Comparison of ENCODE assay signal across 21 cellular contexts in the genomic region with DNA sequence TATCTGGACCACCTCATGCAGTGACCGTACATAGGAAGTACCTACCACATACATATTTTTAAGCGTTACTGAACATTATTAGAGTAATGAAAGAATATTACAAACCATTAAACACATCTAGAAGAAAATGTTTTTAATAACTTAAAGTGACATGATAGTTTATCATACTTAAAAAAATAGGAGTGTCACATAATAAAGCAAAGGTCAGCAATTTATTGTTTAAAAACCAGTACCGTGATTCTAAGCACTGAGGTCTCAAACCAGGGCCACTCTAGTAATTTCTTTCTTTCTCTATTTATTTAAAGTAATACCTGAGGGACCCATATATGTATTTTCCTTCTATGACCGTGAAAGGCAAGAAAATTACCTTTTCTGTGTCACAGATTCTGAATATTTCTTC.
"Had no signal": no experiment of that assay in that cellular context is flagged by ENCODE, and none has a peak within 500 bp of the region (broad histone marks: within the 10 kb centered on the region; RNA-seq: fewer than 3 reads in every experiment).

No MANE protein-coding gene starts in this region.

- H3K4me3 ChIP-seq: dorsolateral prefrontal cortex, esophagus muscularis mucosa, gastroesophageal sphincter, heart left ventricle, left lung, lower lobe of right lung, mucosa of descending colon had no signal

- H3K4me3 Mint-ChIP-seq: mesothelial cell of epicardium had no signal

- H3K27ac ChIP-seq: dorsolateral prefrontal cortex, esophagus muscularis mucosa, foreskin keratinocyte, gastroesophageal sphincter, heart left ventricle, left lung, lower lobe of right lung had no signal

- H3K9me3 ChIP-seq: esophagus muscularis mucosa, gastroesophageal sphincter, heart left ventricle, left lung, lower lobe of right lung, mucosa of descending colon had no signal

- ATAC-seq: foreskin keratinocyte, gastroesophageal sphincter, heart left ventricle, left cardiac atrium, left lung, left ventricle myocardium superior, lower lobe of right lung, mucosa of descending colon had no signal

- H3K9me3 Mint-ChIP-seq: mesothelial cell of epicardium had no signal

- H3K27me3 ChIP-seq: dorsolateral prefrontal cortex, esophagus muscularis mucosa, foreskin keratinocyte, gastroesophageal sphincter, heart left ventricle, left lung had no signal

- H3K36me3 ChIP-seq: esophagus muscularis mucosa, gastroesophageal sphincter, heart left ventricle, left lung, lower lobe of right lung had no signal

- H3K27ac Mint-ChIP-seq: mesothelial cell of epicardium had no signal

- H3K4me1 ChIP-seq: foreskin keratinocyte, left lung, lower lobe of right lung had no signal

- DNase-seq: dermis blood vessel endothelial cell; dorsolateral prefrontal cortex; effector CD4-positive, alpha-beta T cell; effector memory CD4-positive, alpha-beta T cell; foreskin keratinocyte; heart left ventricle; hippocampal formation; left cardiac atrium; left lung; left ventricle myocardium superior; lower lobe of right lung; mesenchymal stem cell; mucosa of descending colon had no signal

- FAIRE-seq: colon, endothelial cell of umbilical vein, frontal cortex, islet of Langerhans, keratinocyte had no signal
